Comparison of ENCODE assay signal across 21 cellular contexts in genomic region chr12:119910586-119910985, GRCh38. TPM values are rescaled to one million over a fixed set of nuclear protein-coding genes. Genes with fewer than 3 reads are reported as not detected.
DNase-seq lines count a peak whose midpoint lies in the region; ATAC-seq, FAIRE-seq and TF ChIP-seq lines count a peak whose summit lies in the region.
"Had no signal": no experiment of that assay in that cellular context is flagged by ENCODE, and none has a peak within 500 bp of the region (broad histone marks: within the 10 kb centered on the region; RNA-seq: fewer than 3 reads in every experiment).

No MANE protein-coding gene starts in this region.

- no TSS peak for BruUV-seq in K562 (replicated peaks; lab: Mats Ljungman, UMichigan)

- H3K79me2 ChIP-seq in Karpas-422 (ENCODE audit: low read length) (no peaks in the 10 kb centered on the region), K562 (ENCODE audit: control insufficient read depth, insufficient read depth, low read length) (no peaks in the 10 kb centered on the region)

- H3K9ac ChIP-seq in Karpas-422 (ENCODE audit: low read length) = no peak overlapping the region
- H3K9ac ChIP-seq in K562 (ENCODE audit: insufficient read depth in 1 of 2, low read depth in 2 of 2, low read length in 2 of 2) = no peak overlapping the region
- H3K9ac ChIP-seq: BLaER1 treated with 17β-estradiol and CSF1 and Interleukin-3, amounts not matched to agents 10 nM and 100 nM had no signal

- H2AFZ ChIP-seq in Karpas-422 (ENCODE audit: low read length) = no peak overlapping the region
- H2AFZ ChIP-seq in K562 (ENCODE audit: low read depth, low read length) = no peak overlapping the region

- intact Hi-C loops in K562 (cut with micrococcal nuclease) = no loop called here

- CTCF ChIA-PET in K562 (lab: Yijun Ruan, JAX; ENCODE audit: low intra/inter-chr PET ratio) = no interaction called here

- FAIRE-seq in K562 (lab: Jason Lieb, UNC) = peak; percentile 11
- FAIRE-seq: A549, D721Med, GM12878, GM12892, GM18507 had no signal

- H3K36me3 ChIP-seq in Karpas-422 (ENCODE audit: insufficient read depth, low read length) = no peaks in the 10 kb centered on the region
- H3K36me3 ChIP-seq in K562 (ENCODE audit: control insufficient read depth, insufficient read depth, low read length) = no peaks in the 10 kb centered on the region
- H3K36me3 ChIP-seq: BLaER1 treated with 17β-estradiol and CSF1 and Interleukin-3, amounts not matched to agents 10 nM and 100 nM had no signal

- TF ChIP-seq POLR2A in K562 (conservative IDR thresholded peaks at IDR 0.05) = no peak

- DNase-seq in ELR (ENCODE audit: low read depth) (peak; percentile 11), Karpas-422 (peak; percentile 47), K562 (ENCODE audit: extremely low read depth in 1 of 4, low spot score in 3 of 4) (peak; percentile 11 to 54 (median 40)), NCI-H187 (lab: John Stamatoyannopoulos, UW) (no peak), NCI-H1092 treated with DMSO at 0.1 percent for 48 hours (lab: John Stamatoyannopoulos, UW) (no peak), kidney glomerular epithelial cell (lab: John Stamatoyannopoulos, UW) (no peak)
- DNase-seq: AML-193; Caco-2; Calu3; CD4-positive, alpha-beta T cell; CD8-positive, alpha-beta T cell; DMS79 treated with DMSO at 0.1 percent for 48 hours; GDM1 had no signal

- no peak overlapping the region for H3K4me3 ChIP-seq in Karpas-422 (ENCODE audit: low read length)
- H3K4me3 ChIP-seq in K562 = no peak overlapping the region
- H3K4me3 ChIP-seq: A549; BLaER1 treated with 17β-estradiol and CSF1 and Interleukin-3, amounts not matched to agents 10 nM and 100 nM; GM12878 had no signal

- in situ Hi-C loops in K562 (cut with MboI) = no loop called here

- H3K9me3 ChIP-seq in Karpas-422 (ENCODE audit: low read length) = no peaks in the 10 kb centered on the region
- no peaks in the 10 kb centered on the region for H3K9me3 ChIP-seq in K562 (replicated peaks; ENCODE audit: control insufficient read depth, insufficient read depth, low read depth, low read length)
- H3K9me3 ChIP-seq: A549; BLaER1 treated with 17β-estradiol and CSF1 and Interleukin-3, amounts not matched to agents 10 nM and 100 nM; Caco-2 had no signal

- no peak for TF ChIP-seq EP300 in K562 (IDR thresholded peaks at IDR 0.05; ENCODE audit: low read length)

- H3K27ac ChIP-seq in Karpas-422 (ENCODE audit: low read length) (no peak overlapping the region), K562 (ENCODE audit: extremely low read depth, low read depth, low read length) (no peak overlapping the region)
- H3K27ac ChIP-seq: 22Rv1; A549; BLaER1 treated with 17β-estradiol and CSF1 and Interleukin-3, amounts not matched to agents 10 nM and 100 nM; C4-2B had no signal

- H4K20me1 ChIP-seq in Karpas-422 (ENCODE audit: insufficient read depth, low read depth, low read length) (no peaks in the 10 kb centered on the region), K562 (replicated peaks; ENCODE audit: control insufficient read depth, insufficient read depth, low read length) (no peaks in the 10 kb centered on the region)
- H4K20me1 ChIP-seq: BLaER1 treated with 17β-estradiol and CSF1 and Interleukin-3, amounts not matched to agents 10 nM and 100 nM had no signal

- H3K9me1 ChIP-seq in K562 (ENCODE audit: control insufficient read depth, insufficient read depth, low read length) = no peaks in the 10 kb centered on the region

- no peak for TF ChIP-seq RAD21 in K562 (CRISPR knock-in tag; conservative IDR thresholded peaks at IDR 0.05 in 1 of 2, IDR thresholded peaks at IDR 0.05 in 1 of 2)

- H3K4me1 ChIP-seq in Karpas-422 (ENCODE audit: low read length) = no peaks in the 10 kb centered on the region
- H3K4me1 ChIP-seq in K562 (replicated peaks in 1 of 2; ENCODE audit: control insufficient read depth in 2 of 2, insufficient read depth in 2 of 2, low read length in 2 of 2) = peaks cover 0 to 3% of the 10 kb centered on the region in 2 experiments; a peak in 1 of 5 replicates
- H3K4me1 ChIP-seq: A549 had no signal

- no peaks in the 10 kb centered on the region for H3K27me3 ChIP-seq in Karpas-422 (ENCODE audit: low read length)
- H3K27me3 ChIP-seq in K562 (ENCODE audit: control insufficient read depth in 2 of 2, insufficient read depth in 2 of 2, low read length in 2 of 2) = peaks cover 3 to 5% of the 10 kb centered on the region in 2 experiments; a peak in 3 of 5 replicates
- H3K27me3 ChIP-seq: BLaER1 treated with 17β-estradiol and CSF1 and Interleukin-3, amounts not matched to agents 10 nM and 100 nM had no signal

- no peaks in the 10 kb centered on the region for H3K9me2 ChIP-seq in Karpas-422 (replicated peaks; ENCODE audit: insufficient read depth, low read length)

- ATAC-seq in K562 = peak; percentile 32; the same call in 1 of the 3 replicates
- ATAC-seq: A549; CD8-positive, alpha-beta T cell; GM12878 had no signal

- TF ChIP-seq CTCF in K562 (IDR thresholded peaks at IDR 0.05 in 2 of 3, conservative IDR thresholded peaks at IDR 0.05 in 1 of 3; ENCODE audit: insufficient read depth in 2 of 3, low read depth in 1 of 3, low read length in 3 of 3) = no peak

- POLR2A ChIA-PET in K562 (lab: Yijun Ruan, JAX) = interaction anchor here (0.9 to 1.4 kb wide), 2 partner anchors 13 to 14 kb away, joined by 3 to 4 read pairs; no protein-coding TSS in a partner anchor

- no peak overlapping the region for H3K4me2 ChIP-seq in Karpas-422 (ENCODE audit: low read depth, low read length, poor library complexity, severe bottlenecking)
- H3K4me2 ChIP-seq in K562 (ENCODE audit: insufficient read depth, low read length) = no peak overlapping the region
- H3K4me2 ChIP-seq: A549; BLaER1 treated with 17β-estradiol and CSF1 and Interleukin-3, amounts not matched to agents 10 nM and 100 nM had no signal

- WGBS in K562 (ENCODE audit: insufficient coverage, low coverage, missing lambda C conversion rate) = 4% methylated on average over 4 of the region's 4 CpGs

TF ChIP-seq in K562, 482 proteins besides CTCF, POLR2A, EP300 and RAD21 (continues in another document):
- TF ChIP-seq DIDO1 (tag; IDR thresholded peaks at IDR 0.05; ENCODE audit: low read depth) = no peak
- TF ChIP-seq ARID1B (IDR thresholded peaks at IDR 0.05) = no peak
- no peak for TF ChIP-seq MNT (conservative IDR thresholded peaks at IDR 0.05)
- no peak for TF ChIP-seq DEAF1 (CRISPR knock-in tag; IDR thresholded peaks at IDR 0.05)
- TF ChIP-seq RNF2 (IDR thresholded peaks at IDR 0.05) = no peak
- no peak for TF ChIP-seq NFE2 (IDR thresholded peaks at IDR 0.05; ENCODE audit: low read depth)
- TF ChIP-seq NR1H2 (CRISPR knock-in tag; IDR thresholded peaks at IDR 0.05) = no peak

RNA-seq across cellular contexts. Expression of gene CIT, which starts 33.5 kb away (rescaled TPM):
- 16.5 and 29.0 TPM in 2 replicates for total RNA-seq in Karpas-422 (2014; rRNA removed; shearing (Covaris generic); ENCODE audit: low replicate concordance)
- 193 and 304 TPM in 2 replicates for total RNA-seq in K562 (2011; cell fraction: chromatin; rRNA removed; ENCODE audit: low replicate concordance)
- total RNA-seq in K562 (2011; cell fraction: nucleolus; rRNA removed) = 86.6 and 105 TPM in 2 replicates
- 123 and 135 TPM in 2 replicates for total RNA-seq in K562 (2011; cell fraction: nucleoplasm; rRNA removed)
- 30.0 and 34.9 TPM in 2 replicates for total RNA-seq in K562 (2014; rRNA removed)
- 20.9 and 23.9 TPM in 2 replicates for total RNA-seq in K562 (2014; rRNA removed; fragmentation: Illumina TruSeq; extraction: Trizol)
- total RNA-seq in K562 (2015; rRNA removed; fragmentation: Illumina TruSeq; extraction: Trizol) = 19.0 and 20.9 TPM in 2 replicates
- total RNA-seq in K562 (2021) = 37.3 and 46.7 TPM in 2 replicates
- polyA plus RNA-seq in K562 (2011; rRNA removed) = 26.0 and 30.8 TPM in 2 replicates
- 13.6 and 15.8 TPM in 2 replicates for polyA plus RNA-seq in K562 (2011; cell fraction: cytosol; rRNA removed)
- polyA plus RNA-seq in K562 (2011; cell fraction: nucleus; rRNA removed) = 104 and 133 TPM in 2 replicates
- polyA plus RNA-seq in K562 (2012) = 22.1 and 28.0 TPM in 2 replicates
- 17.8 and 21.3 TPM in 2 replicates for polyA plus RNA-seq in K562 (2014; fragmentation: Illumina TruSeq; extraction: Trizol)
- polyA plus RNA-seq in K562 (2014; fragmentation: Nextera tagmentation; extraction: Ambion mirVana) = 1 to 10 TPM; 1.1 to 2.4 TPM
- 25.2 and 28.0 TPM in 2 replicates for polyA plus RNA-seq in K562 (2014; rRNA removed)
- polyA minus RNA-seq in K562 (2011; rRNA and poly(A)+ RNA removed) = 51.7 and 64.4 TPM in 2 replicates
- 28.1 and 34.5 TPM in 2 replicates for polyA minus RNA-seq in K562 (2011; cell fraction: cytosol; rRNA and poly(A)+ RNA removed)
- 64.8 and 84.6 TPM in 2 replicates for polyA minus RNA-seq in K562 (2011; cell fraction: nucleus; rRNA and poly(A)+ RNA removed)

Comparison
In these comparisons a context has a peak if more than half of its experiments do, and no peak if none do; other contexts are left out.
1. DNase-seq: peak in ELR (single experiment), Karpas-422 (single experiment) and K562 (4 of 4); none in NCI-H187 (0 of 2), NCI-H1092 treated with DMSO at 0.1 percent for 48 hours (single experiment) and kidney glomerular epithelial cell (single experiment).